In genomic region chr22:46835288-46835687, GRCh38 we compare ENCODE assay signal across 23 cellular contexts.
A peak's percentile ranks its signal among the peaks of the same experiment; 100 is the strongest.
DNase-seq lines count a peak whose midpoint lies in the region; ATAC-seq and TF ChIP-seq lines count a peak whose summit lies in the region.
"Had no signal": no experiment of that assay in that cellular context is flagged by ENCODE, and none has a peak within 500 bp of the region (broad histone marks: within the 10 kb centered on the region; RNA-seq: fewer than 3 reads in every experiment).

No MANE protein-coding gene starts in this region.

- no peak overlapping the region for H3K27ac ChIP-seq in HCT116 (ENCODE audit: low read depth, low read length)
- H3K27ac ChIP-seq in endodermal cell (ENCODE audit: low read depth, low read length) = no peak overlapping the region
- H3K27ac ChIP-seq: BLaER1 had no signal

- H3K27ac Mint-ChIP-seq in endodermal cell = no peak overlapping the region

- peaks cover 28% of the 10 kb centered on the region for H3K9me3 Mint-ChIP-seq in endodermal cell

- BruUV-seq in HCT116 (replicated peaks; lab: Mats Ljungman, UMichigan) = no TSS peak

- DNase-seq in HCT116 (ENCODE audit: low read depth, low spot score) (no peak), KBM-7 (peak; percentile 21), adipocyte (ENCODE audit: low read depth) (no peak), endodermal cell (no peak), EL (no peak), H7 (no peak)
- no peak for DNase-seq in stimulated activated naive CD4-positive, alpha-beta T cell (lab: John Stamatoyannopoulos, UW)
- DNase-seq: 8988T; ACHN; BE2C; C1 segment of cervical spinal cord; CD4-positive, alpha-beta memory T cell; CD4-positive, CD25-positive, alpha-beta regulatory T cell; CD8-positive, alpha-beta memory T cell; COR-L47; DMS 273 treated with DMSO at 0.1 percent for 48 hours; DMS153; DMS53; DMS79; DND-41; GF-D8 had no signal

- ATAC-seq in HCT116 = no peak

- RAD21 ChIA-PET in HCT116 (lab: Charles Lee; ENCODE audit: low non-redundant PET in 1 of 2, low total read pairs in 2 of 2, uncharacterized antibody in 2 of 2, unreplicated experiment in 2 of 2) = no interaction called here

- no peaks in the 10 kb centered on the region for H3K27me3 Mint-ChIP-seq in endodermal cell (ENCODE audit: insufficient read depth)
- H3K27me3 Mint-ChIP-seq: CD4-positive, alpha-beta memory T cell; CD8-positive, alpha-beta memory T cell had no signal

- H3K4me2 ChIP-seq in HCT116 (ENCODE audit: low read length) = no peak overlapping the region
- H3K4me2 ChIP-seq: BLaER1 had no signal

- TF ChIP-seq POLR2A in HCT116 (IDR thresholded peaks at IDR 0.05; ENCODE audit: borderline replicate concordance, extremely low read depth, insufficient read depth, insufficient read length) = no peak

- H3K4me3 Mint-ChIP-seq in endodermal cell = no peak overlapping the region
- H3K4me3 Mint-ChIP-seq: CD14-positive monocyte; CD4-positive, alpha-beta memory T cell; CD4-positive, CD25-positive, alpha-beta regulatory T cell; CD8-positive, alpha-beta memory T cell had no signal

- no peaks in the 10 kb centered on the region for H4K20me1 ChIP-seq in HCT116 (ENCODE audit: insufficient read depth)

- no peak for TF ChIP-seq CTCF in HCT116 (IDR thresholded peaks at IDR 0.05 in 2 of 3, conservative IDR thresholded peaks at IDR 0.05 in 1 of 3; ENCODE audit: borderline replicate concordance in 1 of 3, insufficient read depth in 1 of 3, low read depth in 2 of 3, low read length in 2 of 3)
- TF ChIP-seq CTCF in endodermal cell (conservative IDR thresholded peaks at IDR 0.05) = no peak

- H3K27me3 ChIP-seq in HCT116 (ENCODE audit: insufficient read depth, low read length) = no peaks in the 10 kb centered on the region
- H3K27me3 ChIP-seq in adipocyte (replicated peaks; ENCODE audit: control insufficient read depth, insufficient read depth, low read length) = no peaks in the 10 kb centered on the region
- H3K27me3 ChIP-seq in endodermal cell (ENCODE audit: control insufficient read depth, insufficient read depth, low read length, poor library complexity, severe bottlenecking) = no peaks in the 10 kb centered on the region
- H3K27me3 ChIP-seq in H7 (ENCODE audit: control insufficient read depth, insufficient read depth, low read length) = no peaks in the 10 kb centered on the region
- H3K27me3 ChIP-seq: BE2C, BLaER1 had no signal

- in situ Hi-C loops in KBM-7 (cut with MboI; ENCODE audit: low pct_unique_long_range_greater_than_20kb, low sequenced_read_pairs) = no loop called here

- H3K36me3 ChIP-seq in HCT116 (ENCODE audit: control insufficient read depth in 1 of 2, insufficient read depth in 2 of 2, low read length in 2 of 2) (peaks cover 0 to 3% of the 10 kb centered on the region in 2 experiments; a peak in 2 of 4 replicates), adipocyte (ENCODE audit: control insufficient read depth, insufficient read depth, low read length, severe bottlenecking) (peaks cover 8% of the 10 kb centered on the region), endodermal cell (ENCODE audit: control insufficient read depth, insufficient read depth, low read length) (peaks cover 32% of the 10 kb centered on the region), H7 (replicated peaks; ENCODE audit: control insufficient read depth, insufficient read depth, low read length) (no peaks in the 10 kb centered on the region; the same call in 1 of the 2 replicates)
- H3K36me3 ChIP-seq: BE2C had no signal

- H3K4me3 ChIP-seq in HCT116 (replicated peaks in 1 of 2; ENCODE audit: low read depth in 1 of 2, low read length in 2 of 2) (no peak overlapping the region), adipocyte (ENCODE audit: low read length) (peak overlapping the region; percentile 36), endodermal cell (ENCODE audit: low read length) (peak overlapping the region; percentile 59), H7 (ENCODE audit: insufficient read depth, low read depth, low read length) (no peak overlapping the region)

- no peak for TF ChIP-seq RAD21 in HCT116 (IDR thresholded peaks at IDR 0.05; ENCODE audit: low read depth)

- peaks cover 2% of the 10 kb centered on the region for H3K4me1 Mint-ChIP-seq in endodermal cell

- WGBS in endodermal cell (ENCODE audit: insufficient coverage in 1 of 2, insufficient read length in 1 of 2), 2 experiments = 94 to 100% methylated on average over 2 of the region's 2 CpGs

- H3K9me3 ChIP-seq in HCT116 (ENCODE audit: control insufficient read depth in 1 of 2, insufficient read depth in 1 of 2, low read depth in 1 of 2, low read length in 2 of 2) (peaks cover 9 to 14% of the 10 kb centered on the region in 2 experiments; a peak in 2 of 4 replicates), adipocyte (ENCODE audit: control insufficient read depth, low read length) (peaks cover 18% of the 10 kb centered on the region), endodermal cell (ENCODE audit: control insufficient read depth, low read length) (peaks cover 39% of the 10 kb centered on the region)
- H3K9me3 ChIP-seq: BE2C had no signal

- peaks cover 36% of the 10 kb centered on the region for H3K36me3 Mint-ChIP-seq in endodermal cell (ENCODE audit: low read depth)

- H3K79me2 ChIP-seq in HCT116 (ENCODE audit: insufficient read depth, low read length) = peaks cover 6% of the 10 kb centered on the region; the same call in 1 of the 2 replicates

- no peak overlapping the region for H2AFZ ChIP-seq in HCT116 (ENCODE audit: low read depth, low read length, poor library complexity, severe bottlenecking)

- CTCF ChIA-PET in HCT116 (lab: Charles Lee) = no interaction called here

- H3K9ac ChIP-seq in HCT116 (ENCODE audit: low read length) (no peak overlapping the region), adipocyte (ENCODE audit: low read length) (no peak overlapping the region), endodermal cell (ENCODE audit: extremely low read depth, low read length, poor library complexity, severe bottlenecking) (no peak overlapping the region)
- H3K9ac ChIP-seq: BLaER1 had no signal

- H3K4me1 ChIP-seq in HCT116 (ENCODE audit: control insufficient read depth in 1 of 2, insufficient read depth in 2 of 2, low read length in 2 of 2) (peaks cover 7% of the 10 kb centered on the region in 2 experiments; a peak in 3 of 4 replicates), adipocyte (ENCODE audit: control insufficient read depth, insufficient read depth, low read length) (peaks cover 8% of the 10 kb centered on the region), endodermal cell (ENCODE audit: control insufficient read depth, insufficient read depth, low read length) (no peaks in the 10 kb centered on the region)
- H3K4me1 ChIP-seq: BE2C, BLaER1 had no signal

- H3K9me2 ChIP-seq in HCT116 (ENCODE audit: insufficient read depth) = no peaks in the 10 kb centered on the region; the same call in 1 of the 2 replicates

- POLR2A ChIA-PET in HCT116 (lab: Charles Lee) = no interaction called here

- intact Hi-C loops in HCT116 (cut with micrococcal nuclease) = no loop called here

TF ChIP-seq in HCT116, 20 proteins besides CTCF, POLR2A, EP300 and RAD21:
- TF ChIP-seq CBX3 (IDR thresholded peaks at IDR 0.05; ENCODE audit: low read depth) (0 out of 2 replicates have a peak, but pooled peaks have one; percentile 24), JUND (IDR thresholded peaks at IDR 0.05) (no peak)

Comparison
In these comparisons a context has a peak if more than half of its experiments do, and no peak if none do; other contexts are left out.
1. H3K4me3 ChIP-seq: peak in adipocyte (single experiment) and endodermal cell (single experiment); none in HCT116 (0 of 2) and H7 (single experiment).